ENCODE assay signal across 32 cellular contexts in genomic region chr11:62383822-62384221, GRCh38. TPM values are rescaled to one million over a fixed set of nuclear protein-coding genes. Genes with fewer than 3 reads are reported as not detected.
"Had no signal": no experiment of that assay in that cellular context is flagged by ENCODE, and none has a peak within 500 bp of the region (broad histone marks: within the 10 kb centered on the region; RNA-seq: fewer than 3 reads in every experiment).

No MANE protein-coding gene starts in this region.

- H3K4me3 Mint-ChIP-seq: activated CD4-positive, alpha-beta memory T cell treated with anti-CD3 and anti-CD28 coated beads, Interleukin-2, amount 10 ng/mL, durations not matched to agents 7 days and 5 days; activated CD4-positive, alpha-beta T cell treated with anti-CD3 and anti-CD28 coated beads for 36 hours; activated naive CD8-positive, alpha-beta T cell treated with anti-CD3 and anti-CD28 coated beads, Interleukin-2, amount 10 ng/mL, durations not matched to agents 7 days and 5 days; activated T-helper 17 cell treated with anti-CD3 and anti-CD28 coated beads, Interleukin-2, amount 50 U/mL, for 72 hours had no signal

- H3K4me3 ChIP-seq: adrenal gland, SK-N-MC had no signal

- H3K27ac Mint-ChIP-seq: activated CD4-positive, alpha-beta memory T cell treated with anti-CD3 and anti-CD28 coated beads, Interleukin-2, amount 10 ng/mL, durations not matched to agents 7 days and 5 days; activated CD4-positive, alpha-beta T cell treated with anti-CD3 and anti-CD28 coated beads for 36 hours; activated naive CD8-positive, alpha-beta T cell treated with anti-CD3 and anti-CD28 coated beads, Interleukin-2, amount 10 ng/mL, durations not matched to agents 7 days and 5 days; activated T-helper 17 cell treated with anti-CD3 and anti-CD28 coated beads, Interleukin-2, amount 50 U/mL, for 72 hours had no signal

- H3K9me3 Mint-ChIP-seq: activated CD4-positive, alpha-beta memory T cell treated with anti-CD3 and anti-CD28 coated beads, Interleukin-2, amount 10 ng/mL, durations not matched to agents 7 days and 5 days; activated naive CD8-positive, alpha-beta T cell treated with anti-CD3 and anti-CD28 coated beads, Interleukin-2, amount 10 ng/mL, durations not matched to agents 7 days and 5 days; activated T-helper 17 cell treated with anti-CD3 and anti-CD28 coated beads, Interleukin-2, amount 50 U/mL, for 72 hours had no signal

- H3K9me3 ChIP-seq: adrenal gland had no signal

- H3K27ac ChIP-seq: adrenal gland, KMS-11, SK-N-MC had no signal

- H3K27me3 Mint-ChIP-seq: activated CD4-positive, alpha-beta T cell treated with anti-CD3 and anti-CD28 coated beads for 36 hours; activated T-helper 17 cell treated with anti-CD3 and anti-CD28 coated beads, Interleukin-2, amount 50 U/mL, for 72 hours had no signal

- H3K36me3 Mint-ChIP-seq: activated naive CD8-positive, alpha-beta T cell treated with anti-CD3 and anti-CD28 coated beads, Interleukin-2, amount 10 ng/mL, durations not matched to agents 7 days and 5 days had no signal

- H3K36me3 ChIP-seq: adrenal gland had no signal

- H3K27me3 ChIP-seq: adrenal gland had no signal

- H3K4me1 Mint-ChIP-seq: activated T-helper 17 cell treated with anti-CD3 and anti-CD28 coated beads, Interleukin-2, amount 50 U/mL, for 72 hours had no signal

- ATAC-seq: activated CD4-positive, alpha-beta T cell treated with anti-CD3 and anti-CD28 coated beads for 36 hours; activated T-helper 17 cell treated with anti-CD3 and anti-CD28 coated beads, Interleukin-2, amount 50 U/mL, for 72 hours; Panc1; Right ventricle myocardium inferior had no signal

- DNase-seq: activated CD4-positive, alpha-beta memory T cell treated with anti-CD3 and anti-CD28 coated beads, Interleukin-2, amount 10 ng/mL, durations not matched to agents 7 days and 5 days; activated CD4-positive, alpha-beta T cell treated with anti-CD3 and anti-CD28 coated beads for 36 hours; activated CD4-positive, alpha-beta T cell treated with anti-CD3 and anti-CD28 coated beads, Interleukin-2, amount 50 U/mL, for 1 hour; activated naive CD4-positive, alpha-beta T cell treated with anti-CD3 and anti-CD28 coated beads, Interleukin-2, amount 50 U/mL, for 16 hours; activated naive CD8-positive, alpha-beta T cell treated with anti-CD3 and anti-CD28 coated beads, Interleukin-2, amount 10 ng/mL, durations not matched to agents 7 days and 5 days; activated T-cell treated with anti-CD3 and anti-CD28 coated beads for 4 hours; activated T-cell treated with anti-CD3 and anti-CD28 coated beads, Interleukin-2, amount 50 U/mL, for 48 hours; anterior cingulate cortex; central memory CD4-positive, alpha-beta T cell; NCI-H1092; NCI-H1694; NCI-H2029; NCI-H2107; NCI-H2171 treated with DMSO at 0.1 percent for 48 hours; NCI-H226; NCI-H526 treated with DMSO at 0.1 percent for 48 hours; NK-92 treated with Interleukin-12 subunit alpha and Interleukin-12 subunit beta, amount 100 ng/mL, for 24 hours; OCI-M1; RPMI8226; T-helper 1 cell; WERI-Rb-1 had no signal

RNA-seq across cellular contexts. Expression of gene SCGB1A1, which starts 35.0 kb away (rescaled TPM):
- total RNA-seq: activated CD4-positive, alpha-beta memory T cell treated with anti-CD3 and anti-CD28 coated beads, Interleukin-2, amount 10 ng/mL, durations not matched to agents 7 days and 5 days; activated CD4-positive, alpha-beta T cell treated with anti-CD3 and anti-CD28 coated beads for 36 hours; activated CD8-positive, alpha-beta memory T cell treated with anti-CD3 and anti-CD28 coated beads for 36 hours; activated naive CD8-positive, alpha-beta T cell treated with anti-CD3 and anti-CD28 coated beads, Interleukin-2, amount 10 ng/mL, durations not matched to agents 7 days and 5 days; activated T-helper 17 cell treated with anti-CD3 and anti-CD28 coated beads, Interleukin-2, amount 50 U/mL, for 72 hours; bronchial epithelial cell; MCF 10A; NCI-H460; Right ventricle myocardium inferior; T-helper 2 cell treated with Interferon-gamma antibody and Interleukin-4, amounts not matched to agents 100 ng/mL and 5 ng/mL, for 36 hours had no signal
